Comparison of ENCODE assay signal across 11 cellular contexts in the genomic region with DNA sequence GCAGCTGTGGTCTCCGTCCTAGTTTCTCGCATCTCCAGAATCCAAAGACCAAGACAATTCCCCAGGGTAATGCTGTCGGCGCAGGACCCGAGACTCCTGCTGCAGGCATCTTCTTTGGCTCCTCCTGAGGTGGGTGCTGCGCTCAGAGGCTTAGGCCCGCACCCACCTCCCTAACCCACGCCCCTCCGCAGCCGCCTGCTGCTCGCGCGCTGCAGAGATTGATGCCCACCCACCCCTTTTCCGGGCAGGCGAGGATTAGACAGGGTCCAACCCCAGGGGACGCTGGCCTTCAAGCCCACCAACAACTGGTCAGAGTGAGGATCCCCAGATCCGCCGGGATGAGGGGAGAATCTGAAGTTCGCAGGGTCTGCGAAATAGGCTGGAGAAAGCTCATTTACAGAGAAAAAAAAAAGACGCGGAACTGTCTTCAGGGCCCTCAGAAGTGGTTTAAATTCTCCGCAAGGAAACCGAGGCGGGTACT. TPM values are rescaled to one million over a fixed set of nuclear protein-coding genes. Genes with fewer than 3 reads are reported as not detected.
DNase-seq lines count a peak whose midpoint lies in the region; ATAC-seq and TF ChIP-seq lines count a peak whose summit lies in the region.
"Had no signal": no experiment of that assay in that cellular context is flagged by ENCODE, and none has a peak within 500 bp of the region (broad histone marks: within the 10 kb centered on the region; RNA-seq: fewer than 3 reads in every experiment).

No MANE protein-coding gene starts in this region.

- no peak for TF ChIP-seq POLR2A in ovary (IDR thresholded peaks at IDR 0.05)

- intact Hi-C loops in CD14-positive monocyte (cut with micrococcal nuclease) (no loop called here), ovary (cut with DNase I) (no loop called here)

- H3K4me3 ChIP-seq in fibroblast of the aortic adventitia (ENCODE audit: low read depth, low read length) (peak overlapping the region; percentile 57), ovary (peak overlapping the region; percentile 38)

- no peak for DNase-seq in CD14-positive monocyte (ENCODE audit: low spot score)
- no peak for DNase-seq in WTC11 (ENCODE audit: low spot score)
- no peak for DNase-seq in fibroblast of the aortic adventitia (ENCODE audit: low read depth)
- DNase-seq in ovary = no peak
- DNase-seq in omental fat pad (ENCODE audit: low spot score) = no peak
- no peak for DNase-seq in activated CD4-positive, CD25-positive, alpha-beta regulatory T cell treated with anti-CD3 and anti-CD28 coated beads, Interleukin-2, amount 50 U/mL, for 72 hours
- DNase-seq: activated CD4-positive, alpha-beta T cell treated with anti-CD3 and anti-CD28 coated beads for 1 hour; NCI-H2107 had no signal

- WGBS in ovary, 3 donors = 13 to 21% (median 14%) methylated on average over 25 of the region's 25 CpGs

- peaks cover 7 to 22% (median 14%) of the 10 kb centered on the region in 7 donors for H3K9me3 Mint-ChIP-seq in CD14-positive monocyte
- H3K9me3 Mint-ChIP-seq in WTC11 = peaks cover 22% of the 10 kb centered on the region

- H3K27me3 Mint-ChIP-seq in CD14-positive monocyte (ENCODE audit: low read depth in 3 of 3) = peaks cover 0 to 2% (median 0%) of the 10 kb centered on the region in 3 donors
- peaks cover 84% of the 10 kb centered on the region for H3K27me3 Mint-ChIP-seq in WTC11 (ENCODE audit: low read depth)

- CTCF ChIA-PET in WTC11 (lab: Charles Lee) = interaction anchor here (0.8 to 2.3 kb wide), 6 partner anchors 20 to 624 kb away, joined by 3 to 15 read pairs (median 6); no protein-coding TSS in a partner anchor

- H3K36me3 ChIP-seq in ovary = no peaks in the 10 kb centered on the region

- TF ChIP-seq EP300 in ovary (IDR thresholded peaks at IDR 0.05) = no peak

- H3K27ac ChIP-seq in ovary = no peak overlapping the region

- no peaks in the 10 kb centered on the region for H3K9me3 ChIP-seq in ovary

- POLR2A ChIA-PET in WTC11 (lab: Charles Lee) = no interaction called here

- H3K27me3 ChIP-seq in ovary = no peaks in the 10 kb centered on the region

- no peak for TF ChIP-seq CTCF in CD14-positive monocyte (IDR thresholded peaks at IDR 0.05)
- no peak for TF ChIP-seq CTCF in WTC11 (IDR thresholded peaks at IDR 0.05)
- no peak for TF ChIP-seq CTCF in fibroblast of the aortic adventitia (IDR thresholded peaks at IDR 0.05; ENCODE audit: insufficient read depth, low read length)
- TF ChIP-seq CTCF in ovary (IDR thresholded peaks at IDR 0.05) = no peak
- TF ChIP-seq CTCF in omental fat pad (IDR thresholded peaks at IDR 0.05) = no peak

- ATAC-seq in WTC11 = peak; percentile 38
- no peak for ATAC-seq in omental fat pad (ENCODE audit: low FRiP score)
- no peak for ATAC-seq in HG03139 (IDR thresholded peaks at IDR 0.05; ENCODE audit: unreplicated experiment)
- no peak for ATAC-seq in HG03521 (IDR thresholded peaks at IDR 0.05; ENCODE audit: unreplicated experiment)
- ATAC-seq: HCT116 had no signal

- peak overlapping the region; percentile 95 to 98 (median 97) for H3K27ac Mint-ChIP-seq in CD14-positive monocyte
- no peak overlapping the region for H3K27ac Mint-ChIP-seq in WTC11

- H3K4me1 Mint-ChIP-seq in CD14-positive monocyte (peaks cover 69% of the 10 kb centered on the region), WTC11 (peaks cover 11% of the 10 kb centered on the region)

- peak overlapping the region; percentile 92 to 94 for H3K4me3 Mint-ChIP-seq in CD14-positive monocyte
- H3K4me3 Mint-ChIP-seq in WTC11 = peak overlapping the region; percentile 82

- peaks cover 2% of the 10 kb centered on the region for H3K4me1 ChIP-seq in ovary (ENCODE audit: insufficient read depth)

- H3K36me3 Mint-ChIP-seq in CD14-positive monocyte = peaks cover 8 to 13% of the 10 kb centered on the region in 2 donors
- H3K36me3 Mint-ChIP-seq in WTC11 = peaks cover 12% of the 10 kb centered on the region

TF ChIP-seq in WTC11, 78 proteins besides CTCF, POLR2A, EP300 and RAD21:
- no peak for TF ChIP-seq RORB (CRISPR knock-in tag; IDR thresholded peaks at IDR 0.05)
- TF ChIP-seq, protein P1, sequence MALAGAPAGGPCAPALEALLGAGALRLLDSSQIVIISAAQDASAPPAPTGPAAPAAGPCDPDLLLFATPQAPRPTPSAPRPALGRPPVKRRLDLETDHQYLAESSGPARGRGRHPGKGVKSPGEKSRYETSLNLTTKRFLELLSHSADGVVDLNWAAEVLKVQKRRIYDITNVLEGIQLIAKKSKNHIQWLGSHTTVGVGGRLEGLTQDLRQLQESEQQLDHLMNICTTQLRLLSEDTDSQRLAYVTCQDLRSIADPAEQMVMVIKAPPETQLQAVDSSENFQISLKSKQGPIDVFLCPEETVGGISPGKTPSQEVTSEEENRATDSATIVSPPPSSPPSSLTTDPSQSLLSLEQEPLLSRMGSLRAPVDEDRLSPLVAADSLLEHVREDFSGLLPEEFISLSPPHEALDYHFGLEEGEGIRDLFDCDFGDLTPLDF (CRISPR knock-in tag; IDR thresholded peaks at IDR 0.05) = no peak
- no peak for TF ChIP-seq ZNF671 (CRISPR knock-in tag; IDR thresholded peaks at IDR 0.05)
- no peak for TF ChIP-seq JAZF1 (CRISPR knock-in tag; IDR thresholded peaks at IDR 0.05)
- TF ChIP-seq FOXP1 (CRISPR knock-in tag; IDR thresholded peaks at IDR 0.05; ENCODE audit: borderline replicate concordance) = no peak
- TF ChIP-seq, protein P2, sequence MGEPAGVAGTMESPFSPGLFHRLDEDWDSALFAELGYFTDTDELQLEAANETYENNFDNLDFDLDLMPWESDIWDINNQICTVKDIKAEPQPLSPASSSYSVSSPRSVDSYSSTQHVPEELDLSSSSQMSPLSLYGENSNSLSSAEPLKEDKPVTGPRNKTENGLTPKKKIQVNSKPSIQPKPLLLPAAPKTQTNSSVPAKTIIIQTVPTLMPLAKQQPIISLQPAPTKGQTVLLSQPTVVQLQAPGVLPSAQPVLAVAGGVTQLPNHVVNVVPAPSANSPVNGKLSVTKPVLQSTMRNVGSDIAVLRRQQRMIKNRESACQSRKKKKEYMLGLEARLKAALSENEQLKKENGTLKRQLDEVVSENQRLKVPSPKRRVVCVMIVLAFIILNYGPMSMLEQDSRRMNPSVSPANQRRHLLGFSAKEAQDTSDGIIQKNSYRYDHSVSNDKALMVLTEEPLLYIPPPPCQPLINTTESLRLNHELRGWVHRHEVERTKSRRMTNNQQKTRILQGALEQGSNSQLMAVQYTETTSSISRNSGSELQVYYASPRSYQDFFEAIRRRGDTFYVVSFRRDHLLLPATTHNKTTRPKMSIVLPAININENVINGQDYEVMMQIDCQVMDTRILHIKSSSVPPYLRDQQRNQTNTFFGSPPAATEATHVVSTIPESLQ (CRISPR knock-in tag; IDR thresholded peaks at IDR 0.05) = no peak
- TF ChIP-seq, protein P3, sequence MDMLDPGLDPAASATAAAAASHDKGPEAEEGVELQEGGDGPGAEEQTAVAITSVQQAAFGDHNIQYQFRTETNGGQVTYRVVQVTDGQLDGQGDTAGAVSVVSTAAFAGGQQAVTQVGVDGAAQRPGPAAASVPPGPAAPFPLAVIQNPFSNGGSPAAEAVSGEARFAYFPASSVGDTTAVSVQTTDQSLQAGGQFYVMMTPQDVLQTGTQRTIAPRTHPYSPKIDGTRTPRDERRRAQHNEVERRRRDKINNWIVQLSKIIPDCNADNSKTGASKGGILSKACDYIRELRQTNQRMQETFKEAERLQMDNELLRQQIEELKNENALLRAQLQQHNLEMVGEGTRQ (CRISPR knock-in tag; IDR thresholded peaks at IDR 0.05) = no peak
- no peak for TF ChIP-seq GTF2I (CRISPR knock-in tag; conservative IDR thresholded peaks at IDR 0.05)
- TF ChIP-seq MXD4 (CRISPR knock-in tag; IDR thresholded peaks at IDR 0.05; ENCODE audit: borderline replicate concordance) = no peak

RNA-seq across cellular contexts. Expression of a gene that starts 27.9 kb away (rescaled TPM):
- polyA plus RNA-seq in CD14-positive monocyte (10 to 100 TPM; 34.3 to 46.8 TPM), ovary (10 to 100 TPM in 1 of 2 donors, 1 to 10 TPM in 1; 9.6 to 36.0 TPM)
- total RNA-seq in WTC11 (2021) (0.26 to 0.53 TPM (median 0.27 TPM) in 3 replicates), fibroblast of the aortic adventitia (ENCODE audit: low replicate concordance) (41.5 and 99.2 TPM in 2 replicates), ovary (10 to 100 TPM; 27.7 to 75.0 (median 42.7) TPM), omental fat pad (100 to 1,000 TPM in 1 of 4 donors, 10 to 100 TPM in 3; 58.1 to 127 (median 92.3) TPM)

Comparison
In these comparisons a context has a peak if more than half of its experiments do, and no peak if none do; other contexts are left out.
1. RNA of a gene that starts 27.9 kb away (total RNA-seq): 41.5 to 99.2 TPM in fibroblast of the aortic adventitia, 58.1 to 127 TPM in omental fat pad and 27.7 to 75.0 TPM in ovary; 0.26 to 0.53 TPM in WTC11; every median in the first group is over 10 times any median in the second.